8 cellular contexts compared by ENCODE assay signal in the genomic region with DNA sequence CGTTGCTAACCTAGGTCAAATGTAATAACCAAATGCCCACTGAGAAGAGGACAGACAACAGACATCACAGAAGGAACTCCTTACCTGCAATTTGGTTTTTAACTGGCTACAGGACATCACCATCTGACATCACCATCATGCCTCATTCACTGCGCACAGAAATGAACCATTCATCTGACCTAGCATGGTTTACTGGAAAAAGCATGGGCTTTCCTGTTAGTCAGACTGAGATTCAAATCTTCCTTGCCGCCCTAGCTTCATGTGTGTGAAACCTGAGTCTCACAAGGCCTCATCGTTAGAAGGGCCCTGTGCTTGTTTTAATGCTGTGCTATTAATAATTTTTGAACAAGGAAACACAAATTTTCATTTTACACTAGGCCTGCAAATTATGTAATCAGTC. TPM values are rescaled to one million over a fixed set of nuclear protein-coding genes. Genes with fewer than 3 reads are reported as not detected.
A peak's percentile ranks its signal among the peaks of the same experiment; 100 is the strongest.
DNase-seq lines count a peak whose midpoint lies in the region; ATAC-seq, FAIRE-seq and TF ChIP-seq lines count a peak whose summit lies in the region.

No MANE protein-coding gene starts in this region.

- peaks cover 0 to 32% (median 16%) of the 10 kb centered on the region in 4 donors for H3K4me1 ChIP-seq in tibial artery

- no peaks in the 10 kb centered on the region for H3K9me3 ChIP-seq in tibial artery

- H3K4me3 Mint-ChIP-seq in activated T-helper 1 cell treated with anti-CD3 and anti-CD28 coated beads, Interleukin-12 subunit alpha, Interleukin-12 subunit beta, Interleukin-2, Interleukin-4 antibody, amounts not matched to agents 30 ng/mL and 10 ng/mL and 1 ng/mL, durations not matched to agents 14 hours and 24 hours and 36 hours = peak overlapping the region; percentile 90
- H3K4me3 Mint-ChIP-seq in mesothelial cell of epicardium = no peak overlapping the region

- no peaks in the 10 kb centered on the region for H3K27me3 Mint-ChIP-seq in activated T-helper 1 cell treated with anti-CD3 and anti-CD28 coated beads, Interleukin-12 subunit alpha, Interleukin-12 subunit beta, Interleukin-2, Interleukin-4 antibody, amounts not matched to agents 30 ng/mL and 10 ng/mL and 1 ng/mL, durations not matched to agents 14 hours and 24 hours and 36 hours (ENCODE audit: insufficient read depth)
- no peaks in the 10 kb centered on the region for H3K27me3 Mint-ChIP-seq in mesothelial cell of epicardium (ENCODE audit: low read depth)

- no peak for ATAC-seq in GM18505 (IDR thresholded peaks at IDR 0.05; ENCODE audit: unreplicated experiment)
- no peak for ATAC-seq in GM21825 (IDR thresholded peaks at IDR 0.05; ENCODE audit: unreplicated experiment)

- no peak for TF ChIP-seq CTCF in mesothelial cell of epicardium (IDR thresholded peaks at IDR 0.05; ENCODE audit: unreplicated experiment)
- no peak for TF ChIP-seq CTCF in tibial artery (IDR thresholded peaks at IDR 0.05)

- DNase-seq in activated effector memory CD4-positive, alpha-beta T cell treated with anti-CD3 and anti-CD28 coated beads, Interleukin-2, amount 50 U/mL, for 16 hours = peak; percentile 68
- DNase-seq in activated effector memory CD4-positive, alpha-beta T cell treated with Interleukin-2 at 50 U/mL for 16 hours = no peak
- peak; percentile 17 for DNase-seq in activated T-helper 1 cell treated with anti-CD3 and anti-CD28 coated beads, Interleukin-12 subunit alpha, Interleukin-12 subunit beta, Interleukin-2, Interleukin-4 antibody, amounts not matched to agents 30 ng/mL and 10 ng/mL and 1 ng/mL, durations not matched to agents 14 hours and 24 hours and 36 hours (ENCODE audit: low spot score)
- DNase-seq in mesothelial cell of epicardium (ENCODE audit: low spot score in 2 of 2, unreplicated experiment in 2 of 2) (no peak), tibial artery (no peak), GM12891 (ENCODE audit: insufficient read length, low spot score) (no peak)

- peak overlapping the region; percentile 89 to 91 for H3K27ac ChIP-seq in tibial artery

- no peaks in the 10 kb centered on the region for H3K27me3 ChIP-seq in tibial artery

- intact Hi-C loops in activated T-helper 1 cell treated with anti-CD3 and anti-CD28 coated beads, Interleukin-12 subunit alpha, Interleukin-12 subunit beta, Interleukin-2, Interleukin-4 antibody, amounts not matched to agents 30 ng/mL and 10 ng/mL and 1 ng/mL, durations not matched to agents 14 hours and 24 hours and 36 hours (cut with micrococcal nuclease) = loop anchor here (1.0 to 5.0 kb wide), 5 partner anchors 88 to 878 kb away; partner anchors contain the start of genes MFSD6, ORMDL1, PMS1 and WDR75
- intact Hi-C loops in tibial artery (cut with DNase I; ENCODE audit: low total_unique reads) = no loop called here

- H3K36me3 Mint-ChIP-seq in activated T-helper 1 cell treated with anti-CD3 and anti-CD28 coated beads, Interleukin-12 subunit alpha, Interleukin-12 subunit beta, Interleukin-2, Interleukin-4 antibody, amounts not matched to agents 30 ng/mL and 10 ng/mL and 1 ng/mL, durations not matched to agents 14 hours and 24 hours and 36 hours (ENCODE audit: low read depth) = peaks cover 8% of the 10 kb centered on the region
- H3K36me3 Mint-ChIP-seq in mesothelial cell of epicardium = no peaks in the 10 kb centered on the region

- FAIRE-seq in GM12891 (lab: Jason Lieb, UNC) = no peak

- TF ChIP-seq POLR2A in GM12891 (IDR thresholded peaks at IDR 0.05; ENCODE audit: low read depth, low read length) (no peak), GM18505 (IDR thresholded peaks at IDR 0.05; ENCODE audit: borderline replicate concordance, extremely low read depth, insufficient read depth, insufficient read length) (no peak)

- no peaks in the 10 kb centered on the region for H3K9me3 Mint-ChIP-seq in activated T-helper 1 cell treated with anti-CD3 and anti-CD28 coated beads, Interleukin-12 subunit alpha, Interleukin-12 subunit beta, Interleukin-2, Interleukin-4 antibody, amounts not matched to agents 30 ng/mL and 10 ng/mL and 1 ng/mL, durations not matched to agents 14 hours and 24 hours and 36 hours
- H3K9me3 Mint-ChIP-seq in mesothelial cell of epicardium = no peaks in the 10 kb centered on the region

- no peak overlapping the region for H3K4me3 ChIP-seq in tibial artery

- no peaks in the 10 kb centered on the region for H3K36me3 ChIP-seq in tibial artery

- H3K4me1 Mint-ChIP-seq in activated T-helper 1 cell treated with anti-CD3 and anti-CD28 coated beads, Interleukin-12 subunit alpha, Interleukin-12 subunit beta, Interleukin-2, Interleukin-4 antibody, amounts not matched to agents 30 ng/mL and 10 ng/mL and 1 ng/mL, durations not matched to agents 14 hours and 24 hours and 36 hours (ENCODE audit: low read depth) = peaks cover 41% of the 10 kb centered on the region
- peaks cover 25% of the 10 kb centered on the region for H3K4me1 Mint-ChIP-seq in mesothelial cell of epicardium

- H3K27ac Mint-ChIP-seq in activated T-helper 1 cell treated with anti-CD3 and anti-CD28 coated beads, Interleukin-12 subunit alpha, Interleukin-12 subunit beta, Interleukin-2, Interleukin-4 antibody, amounts not matched to agents 30 ng/mL and 10 ng/mL and 1 ng/mL, durations not matched to agents 14 hours and 24 hours and 36 hours = peak overlapping the region; percentile 89
- peak overlapping the region; percentile 97 for H3K27ac Mint-ChIP-seq in mesothelial cell of epicardium

TF ChIP-seq in GM12891, 5 proteins besides CTCF, POLR2A, EP300 and RAD21:
- no peak for TF ChIP-seq POLR2AphosphoS5 (IDR thresholded peaks at IDR 0.05; ENCODE audit: low read depth, low read length)
- TF ChIP-seq PAX5 (IDR thresholded peaks at IDR 0.05; ENCODE audit: insufficient read depth, low read length, severe bottlenecking) = no peak
- no peak for TF ChIP-seq SPI1 (IDR thresholded peaks at IDR 0.05; ENCODE audit: low read depth, low read length)
- no peak for TF ChIP-seq POU2F2 (IDR thresholded peaks at IDR 0.05; ENCODE audit: low read depth, low read length)
- TF ChIP-seq TAF1 (IDR thresholded peaks at IDR 0.05; ENCODE audit: low read depth, low read length) = no peak

RNA-seq across cellular contexts. Expression of gene HIBCH, which starts 1.1 kb away (rescaled TPM):
- total RNA-seq in activated T-helper 1 cell treated with anti-CD3 and anti-CD28 coated beads, Interleukin-12 subunit alpha, Interleukin-12 subunit beta, Interleukin-2, Interleukin-4 antibody, amounts not matched to agents 30 ng/mL and 10 ng/mL and 1 ng/mL, durations not matched to agents 14 hours and 24 hours and 36 hours = 24.6 and 27.1 TPM in 2 replicates
- 55.7 to 64.0 TPM (median 58.8 TPM) in 3 replicates for total RNA-seq in mesothelial cell of epicardium
- polyA plus RNA-seq in GM12891 (2012; ENCODE audit: low read depth, missing spikeins) = 22.8 TPM

RNA-seq across cellular contexts. Expression of gene INPP1, which starts 22.7 kb away (rescaled TPM):
- total RNA-seq in activated T-helper 1 cell treated with anti-CD3 and anti-CD28 coated beads, Interleukin-12 subunit alpha, Interleukin-12 subunit beta, Interleukin-2, Interleukin-4 antibody, amounts not matched to agents 30 ng/mL and 10 ng/mL and 1 ng/mL, durations not matched to agents 14 hours and 24 hours and 36 hours = 7.7 and 9.8 TPM in 2 replicates
- total RNA-seq in mesothelial cell of epicardium = 18.4 to 20.6 TPM (median 20.3 TPM) in 3 replicates
- 8.3 TPM for polyA plus RNA-seq in GM12891 (2012; ENCODE audit: low read depth, missing spikeins)

Comparison
In these comparisons a context has a peak if more than half of its experiments do, and no peak if none do; other contexts are left out.
1. DNase-seq: peak in activated effector memory CD4-positive, alpha-beta T cell treated with anti-CD3 and anti-CD28 coated beads, Interleukin-2, amount 50 U/mL, for 16 hours (single experiment) and activated T-helper 1 cell treated with anti-CD3 and anti-CD28 coated beads, Interleukin-12 subunit alpha, Interleukin-12 subunit beta, Interleukin-2, Interleukin-4 antibody, amounts not matched to agents 30 ng/mL and 10 ng/mL and 1 ng/mL, durations not matched to agents 14 hours and 24 hours and 36 hours (single experiment); none in activated effector memory CD4-positive, alpha-beta T cell treated with Interleukin-2 at 50 U/mL for 16 hours (single experiment), mesothelial cell of epicardium (0 of 2), tibial artery (0 of 2) and GM12891 (single experiment).